Comparison of ENCODE assay signal across 13 cellular contexts in genomic region chr12:51926064-51926632, GRCh38. TPM values are rescaled to one million over a fixed set of nuclear protein-coding genes. Genes with fewer than 3 reads are reported as not detected.
DNase-seq lines count a peak whose midpoint lies in the region; ATAC-seq lines count a peak whose summit lies in the region.
"Had no signal": no experiment of that assay in that cellular context is flagged by ENCODE, and none has a peak within 500 bp of the region (broad histone marks: within the 10 kb centered on the region; RNA-seq: fewer than 3 reads in every experiment).

No MANE protein-coding gene starts in this region.

- no peak overlapping the region for H2AK5ac ChIP-seq in mesenchymal stem cell (ENCODE audit: low read length, severe bottlenecking)

- no peak overlapping the region for H2BK120ac ChIP-seq in mesenchymal stem cell (ENCODE audit: low read depth, low read length)

- peaks cover 0 to 5% of the 10 kb centered on the region in 2 experiments for H3K27me3 ChIP-seq in mesenchymal stem cell (ENCODE audit: control insufficient read depth in 1 of 2, insufficient read depth in 1 of 2, low read length in 2 of 2)

- H3K4me3 ChIP-seq in mesenchymal stem cell (ENCODE audit: insufficient read depth in 1 of 2, low read depth in 1 of 2, low read length in 2 of 2) = no peak overlapping the region
- H3K4me3 ChIP-seq: skin epidermis had no signal

- peaks cover 0 to 4% of the 10 kb centered on the region in 2 experiments for H3K36me3 ChIP-seq in mesenchymal stem cell (ENCODE audit: control insufficient read depth in 1 of 2, insufficient read depth in 2 of 2, low read depth in 1 of 2, low read length in 2 of 2)

- no peaks in the 10 kb centered on the region for H3K79me1 ChIP-seq in mesenchymal stem cell (replicated peaks; ENCODE audit: low read length, poor library complexity, severe bottlenecking)

- peak overlapping the region; percentile 31 for H4K8ac ChIP-seq in mesenchymal stem cell (ENCODE audit: low read length)

- H2BK12ac ChIP-seq in mesenchymal stem cell (ENCODE audit: low read length in 2 of 2) = peak overlapping the region; percentile 42 to 76

- H3K4me1 ChIP-seq in mesenchymal stem cell (ENCODE audit: control insufficient read depth, insufficient read depth, low read depth, low read length) = peaks cover 5% of the 10 kb centered on the region

- WGBS in mesenchymal stem cell = 54% methylated on average over 5 of the region's 8 CpGs

- no peak overlapping the region for H2AFZ ChIP-seq in mesenchymal stem cell (ENCODE audit: low read depth, low read length)

- no peak overlapping the region for H3K27ac ChIP-seq in mesenchymal stem cell (ENCODE audit: low read length, poor library complexity, severe bottlenecking)

- H4K91ac ChIP-seq in mesenchymal stem cell (ENCODE audit: low read length) = peak overlapping the region; percentile 75

- H3K9ac ChIP-seq in mesenchymal stem cell (ENCODE audit: low read length) = no peak overlapping the region

- H3K4me2 ChIP-seq in mesenchymal stem cell (ENCODE audit: low read length, poor library complexity, severe bottlenecking) = no peak overlapping the region

- H2BK5ac ChIP-seq in mesenchymal stem cell (ENCODE audit: low read depth, low read length, poor library complexity, severe bottlenecking) = no peak overlapping the region

- DNase-seq in CMK (ENCODE audit: low read depth) (peak; percentile 83), dermis microvascular lymphatic vessel endothelial cell (ENCODE audit: low read depth in 2 of 2) (peak; percentile 70 to 96), mesenchymal stem cell (peak; percentile 20), OCI-M2 (lab: John Stamatoyannopoulos, UW; ENCODE audit: unreplicated experiment) (no peak)
- DNase-seq: activated gamma-delta T cell, DMS79 treated with DMSO at 0.1 percent for 48 hours had no signal

- ATAC-seq in HG02759 (IDR thresholded peaks at IDR 0.05; ENCODE audit: unreplicated experiment) = no peak
- no peak for ATAC-seq in HG03196 (IDR thresholded peaks at IDR 0.05; ENCODE audit: unreplicated experiment)

- H3K9me3 ChIP-seq in mesenchymal stem cell (ENCODE audit: control insufficient read depth, low read length) = no peaks in the 10 kb centered on the region

- H2BK15ac ChIP-seq in mesenchymal stem cell (ENCODE audit: low read depth, poor library complexity, severe bottlenecking) = no peak overlapping the region

- H3K14ac ChIP-seq in mesenchymal stem cell (ENCODE audit: low read length in 2 of 2) = peak overlapping the region in 1 of 2 experiments; percentile 81

- H3K18ac ChIP-seq in mesenchymal stem cell (ENCODE audit: low read depth in 1 of 2, low read length in 2 of 2) = peak overlapping the region in 1 of 2 experiments; percentile 83

- H3K23ac ChIP-seq in mesenchymal stem cell (ENCODE audit: low read length in 2 of 2) = peak overlapping the region in 1 of 2 experiments; percentile 73

- H3K4ac ChIP-seq in mesenchymal stem cell (ENCODE audit: low read depth in 1 of 2, low read length in 2 of 2) = peak overlapping the region in 1 of 2 experiments; percentile 85

RNA-seq across cellular contexts. Expression of gene ACVRL1, which starts 18.8 kb away (rescaled TPM):
- total RNA-seq in dermis microvascular lymphatic vessel endothelial cell = 313 and 416 TPM in 2 replicates
- polyA plus RNA-seq in mesenchymal stem cell (2013, experiment 1 of 2) = 158 TPM
- 162 TPM for polyA plus RNA-seq in mesenchymal stem cell (2013, experiment 2 of 2)
- total RNA-seq: naive thymus-derived CD8-positive, alpha-beta T cell had no signal
- polyA plus RNA-seq: naive thymus-derived CD8-positive, alpha-beta T cell had no signal

RNA-seq across cellular contexts. Expression of gene ACVR1B, which starts 25.4 kb away (rescaled TPM):
- total RNA-seq in dermis microvascular lymphatic vessel endothelial cell = 8.3 and 14.2 TPM in 2 replicates
- 13.6 TPM for polyA plus RNA-seq in mesenchymal stem cell (2013, experiment 1 of 2)
- polyA plus RNA-seq in mesenchymal stem cell (2013, experiment 2 of 2) = 13.2 TPM

RNA-seq across cellular contexts. Expression of gene ANKRD33, which starts 38.2 kb away (rescaled TPM):
- total RNA-seq in dermis microvascular lymphatic vessel endothelial cell = 0.13 and 0.26 TPM in 2 replicates
- polyA plus RNA-seq in mesenchymal stem cell (2013, experiment 1 of 2) = 3.7 TPM
- 3.2 TPM for polyA plus RNA-seq in mesenchymal stem cell (2013, experiment 2 of 2)
- total RNA-seq: bronchial epithelial cell; epithelial cell of proximal tubule; naive thymus-derived CD8-positive, alpha-beta T cell; urinary bladder had no signal
- polyA plus RNA-seq: naive thymus-derived CD8-positive, alpha-beta T cell; urinary bladder had no signal
